In the genomic region with DNA sequence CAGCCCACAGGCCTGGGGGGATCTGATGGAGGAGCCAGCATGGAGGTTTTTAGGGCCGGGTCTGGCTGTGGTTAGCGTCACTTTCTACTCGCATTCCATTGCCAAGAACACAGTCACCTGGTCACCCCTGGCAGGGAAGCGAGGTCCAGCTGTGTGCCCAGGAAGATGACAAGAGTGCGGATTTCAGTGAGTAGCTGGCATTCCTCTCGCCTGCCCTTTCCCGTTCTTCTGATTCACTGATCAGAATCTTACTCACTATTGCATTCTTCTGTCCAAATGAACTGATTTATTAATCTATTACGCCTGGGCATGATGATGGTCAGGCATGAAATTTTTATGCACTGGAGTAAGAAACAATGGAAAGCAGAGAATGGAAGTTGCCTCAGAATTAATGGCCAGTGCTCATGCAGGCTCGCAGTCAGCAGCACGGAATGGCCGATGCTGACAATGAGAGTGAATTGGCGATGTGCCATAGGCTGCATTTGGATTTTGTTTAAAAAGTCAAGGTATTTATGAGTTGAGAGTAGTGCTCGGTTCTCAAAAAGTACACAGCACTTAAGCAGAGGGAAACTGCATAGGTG, we compare ENCODE assay signal across 13 cellular contexts.
DNase-seq lines count a peak whose midpoint lies in the region; ATAC-seq and TF ChIP-seq lines count a peak whose summit lies in the region.
"Had no signal": no experiment of that assay in that cellular context is flagged by ENCODE, and none has a peak within 500 bp of the region (broad histone marks: within the 10 kb centered on the region; RNA-seq: fewer than 3 reads in every experiment).

No MANE protein-coding gene starts in this region.

- no peaks in the 10 kb centered on the region for H3K27me3 Mint-ChIP-seq in CD8-positive, alpha-beta memory T cell
- H3K27me3 Mint-ChIP-seq in mesothelial cell of epicardium (ENCODE audit: low read depth), result no peaks in the 10 kb centered on the region

- peak overlapping the region; percentile 40 to 85 (median 74) for H3K27ac Mint-ChIP-seq in CD8-positive, alpha-beta memory T cell
- H3K27ac Mint-ChIP-seq in mesothelial cell of epicardium, result peak overlapping the region; percentile 96
- H3K27ac Mint-ChIP-seq: activated naive CD4-positive, alpha-beta T cell treated with anti-CD3 and anti-CD28 coated beads for 36 hours had no signal

- peak overlapping the region in 1 of 7 donors; percentile 14 for H3K4me3 Mint-ChIP-seq in CD8-positive, alpha-beta memory T cell
- H3K4me3 Mint-ChIP-seq in mesothelial cell of epicardium, result peak overlapping the region; percentile 18
- H3K4me3 Mint-ChIP-seq: activated naive CD4-positive, alpha-beta T cell treated with anti-CD3 and anti-CD28 coated beads for 36 hours had no signal

- no peak overlapping the region for H2AFZ ChIP-seq in MM.1S (ENCODE audit: low read length)

- no peak overlapping the region for H3K4me3 ChIP-seq in CD8-positive, alpha-beta memory T cell (ENCODE audit: low read length)
- H3K4me3 ChIP-seq in MM.1S (ENCODE audit: low read length), result no peak overlapping the region
- H3K4me3 ChIP-seq: Peyer's patch had no signal

- peaks cover 0 to 8% (median 2%) of the 10 kb centered on the region in 3 donors for H3K36me3 Mint-ChIP-seq in CD8-positive, alpha-beta memory T cell
- no peaks in the 10 kb centered on the region for H3K36me3 Mint-ChIP-seq in mesothelial cell of epicardium

- peaks cover 87 to 99% (median 96%) of the 10 kb centered on the region in 3 donors for H3K4me1 Mint-ChIP-seq in CD8-positive, alpha-beta memory T cell
- peaks cover 34% of the 10 kb centered on the region for H3K4me1 Mint-ChIP-seq in mesothelial cell of epicardium

- H3K9me2 ChIP-seq in MM.1S (replicated peaks; ENCODE audit: insufficient read depth, low read length), result no peaks in the 10 kb centered on the region

- POLR2A ChIA-PET in CD8-positive, alpha-beta memory T cell (lab: Charles Lee), result no interaction called here

- H3K9me3 ChIP-seq in CD8-positive, alpha-beta memory T cell (ENCODE audit: low read length), result no peaks in the 10 kb centered on the region
- H3K9me3 ChIP-seq in MM.1S (replicated peaks; ENCODE audit: insufficient read depth, low read length), result no peaks in the 10 kb centered on the region
- H3K9me3 ChIP-seq: Peyer's patch had no signal

- H4K20me1 ChIP-seq in MM.1S (ENCODE audit: insufficient read depth, low read length), result no peaks in the 10 kb centered on the region

- peak overlapping the region; percentile 46; the same call in 1 of the 2 replicates for H3K4me2 ChIP-seq in MM.1S (ENCODE audit: low read depth, low read length)

- H3K4me1 ChIP-seq in CD8-positive, alpha-beta memory T cell (ENCODE audit: insufficient read depth, low read length), result peaks cover 54% of the 10 kb centered on the region
- peaks cover 49% of the 10 kb centered on the region for H3K4me1 ChIP-seq in MM.1S (ENCODE audit: low read length)

- no peak overlapping the region for H3K27ac ChIP-seq in CD8-positive, alpha-beta memory T cell (ENCODE audit: low read depth, low read length)
- H3K27ac ChIP-seq in MM.1S (ENCODE audit: low read length), result peak overlapping the region; percentile 99; the same call in 1 of the 2 replicates

- TF ChIP-seq CTCF in MM.1S (IDR thresholded peaks at IDR 0.05; ENCODE audit: low read length), result no peak
- TF ChIP-seq CTCF in mesothelial cell of epicardium (IDR thresholded peaks at IDR 0.05; ENCODE audit: unreplicated experiment), result no peak

- no peaks in the 10 kb centered on the region for H3K36me3 ChIP-seq in CD8-positive, alpha-beta memory T cell (ENCODE audit: insufficient read depth, low read length)
- H3K36me3 ChIP-seq in MM.1S (replicated peaks; ENCODE audit: insufficient read depth, low read length), result no peaks in the 10 kb centered on the region
- H3K36me3 ChIP-seq: Peyer's patch had no signal

- H3K79me2 ChIP-seq in MM.1S (ENCODE audit: low read length), result peaks cover 95% of the 10 kb centered on the region

- H3K27me3 ChIP-seq in CD8-positive, alpha-beta memory T cell (ENCODE audit: insufficient read depth, low read length, poor library complexity, severe bottlenecking), result no peaks in the 10 kb centered on the region
- H3K27me3 ChIP-seq in MM.1S (replicated peaks; ENCODE audit: insufficient read depth, low read length), result no peaks in the 10 kb centered on the region
- H3K27me3 ChIP-seq: Peyer's patch had no signal

- peak overlapping the region; percentile 14; the same call in 1 of the 2 replicates for H3K9ac ChIP-seq in MM.1S (ENCODE audit: low read length)

- no peaks in the 10 kb centered on the region for H3K9me3 Mint-ChIP-seq in CD8-positive, alpha-beta memory T cell
- no peaks in the 10 kb centered on the region for H3K9me3 Mint-ChIP-seq in mesothelial cell of epicardium
- H3K9me3 Mint-ChIP-seq: activated naive CD4-positive, alpha-beta T cell treated with anti-CD3 and anti-CD28 coated beads for 36 hours had no signal

- H3F3A ChIP-seq in MM.1S (ENCODE audit: insufficient read depth, low read length), result peaks cover 36% of the 10 kb centered on the region

- DNase-seq in CD8-positive, alpha-beta memory T cell, result no peak
- DNase-seq in MM.1S, result no peak
- DNase-seq in dermis microvascular lymphatic vessel endothelial cell (ENCODE audit: low read depth in 2 of 2), result peak; percentile 58 to 82
- peak in 1 of 2 experiments; percentile 51 for DNase-seq in mesothelial cell of epicardium (ENCODE audit: low spot score in 2 of 2, unreplicated experiment in 2 of 2)
- no peak for DNase-seq in CD1c-positive myeloid dendritic cell (ENCODE audit: extremely low spot score)
- no peak for DNase-seq in stimulated activated naive CD4-positive, alpha-beta T cell (lab: John Stamatoyannopoulos, UW)
- DNase-seq: activated CD4-positive, CD25-positive, alpha-beta regulatory T cell; activated naive CD4-positive, alpha-beta T cell treated with anti-CD3 and anti-CD28 coated beads for 36 hours; H7; NCI-H146; Peyer's patch had no signal

- no peak for ATAC-seq in GM19324 (IDR thresholded peaks at IDR 0.05; ENCODE audit: low FRiP score, unreplicated experiment)
- ATAC-seq in HG03442 (IDR thresholded peaks at IDR 0.05; ENCODE audit: unreplicated experiment), result no peak

- CTCF ChIA-PET in CD8-positive, alpha-beta memory T cell (lab: Charles Lee), result interaction anchor here (1.3 kb wide), 1 partner anchor 17 kb away, joined by 4 read pairs; no protein-coding TSS in a partner anchor

Comparison
In these comparisons a context has a peak if more than half of its experiments do, and no peak if none do; other contexts are left out.
1. DNase-seq: peak in dermis microvascular lymphatic vessel endothelial cell (2 of 2); none in CD8-positive, alpha-beta memory T cell (0 of 5), MM.1S (single experiment), CD1c-positive myeloid dendritic cell (single experiment) and stimulated activated naive CD4-positive, alpha-beta T cell (0 of 6).